In genomic region chr21:34574984-34575529, GRCh38 we compare ENCODE assay signal across 17 cellular contexts. TPM values are rescaled to one million over a fixed set of nuclear protein-coding genes. Genes with fewer than 3 reads are reported as not detected.
A peak's percentile ranks its signal among the peaks of the same experiment; 100 is the strongest.
DNase-seq lines count a peak whose midpoint lies in the region; ATAC-seq and TF ChIP-seq lines count a peak whose summit lies in the region.
"Had no signal": no experiment of that assay in that cellular context is flagged by ENCODE, and none has a peak within 500 bp of the region (broad histone marks: within the 10 kb centered on the region; RNA-seq: fewer than 3 reads in every experiment).

No MANE protein-coding gene starts in this region.

- no peak overlapping the region for H3K4me3 Mint-ChIP-seq in CD14-positive monocyte
- no peak overlapping the region for H3K4me3 Mint-ChIP-seq in mesothelial cell of epicardium
- H3K4me3 Mint-ChIP-seq: H9, IgD-negative memory B cell had no signal

- H3K27ac Mint-ChIP-seq in CD14-positive monocyte: no peak overlapping the region
- H3K27ac Mint-ChIP-seq in mesothelial cell of epicardium: no peak overlapping the region

- peak; percentile 63 for DNase-seq in NK-92 treated with Interleukin-12 subunit alpha and Interleukin-12 subunit beta, amount 100 ng/mL, for 24 hours (lab: John Stamatoyannopoulos, UW)
- DNase-seq in NK-92 (lab: John Stamatoyannopoulos, UW; ENCODE audit: unreplicated experiment) (no peak), SK-N-MC (ENCODE audit: low read depth, low spot score) (no peak), islet precursor cell (peak; percentile 29), thoracic aorta (ENCODE audit: low spot score) (no peak), CD14-positive monocyte (ENCODE audit: low spot score) (no peak), mesothelial cell of epicardium (ENCODE audit: low spot score in 2 of 2, unreplicated experiment in 2 of 2) (no peak), Ammon's horn (ENCODE audit: low spot score) (no peak)
- DNase-seq: 8988T, C1 segment of cervical spinal cord, H9, NCI-H146, NCI-H2107, NCI-H69, SHP77 treated with DMSO at 0.1 percent for 48 hours had no signal

- peaks cover 2 to 11% (median 7%) of the 10 kb centered on the region in 7 donors for H3K9me3 Mint-ChIP-seq in CD14-positive monocyte
- H3K9me3 Mint-ChIP-seq in mesothelial cell of epicardium: no peaks in the 10 kb centered on the region

- H3K27ac ChIP-seq in SK-N-MC (no peak overlapping the region), thoracic aorta (peak overlapping the region; percentile 27 to 46)

- peak overlapping the region; percentile 30; the same call in 1 of the 2 replicates for H3K4me3 ChIP-seq in SK-N-MC
- H3K4me3 ChIP-seq in thoracic aorta: no peak overlapping the region

- no peak overlapping the region for H3K9ac ChIP-seq in SK-N-MC (ENCODE audit: insufficient read length)

- H3K27me3 ChIP-seq in thoracic aorta (replicated peaks; ENCODE audit: insufficient read depth): no peaks in the 10 kb centered on the region

- H3K36me3 ChIP-seq in SK-N-MC (ENCODE audit: insufficient read depth, low read length) (no peaks in the 10 kb centered on the region), thoracic aorta (no peaks in the 10 kb centered on the region)

- H3K4me1 Mint-ChIP-seq in CD14-positive monocyte (peaks cover 15% of the 10 kb centered on the region), mesothelial cell of epicardium (peaks cover 5% of the 10 kb centered on the region)

- no peak for ATAC-seq in thoracic aorta (ENCODE audit: insufficient number of reproducible peaks, low FRiP score, low read depth)
- ATAC-seq: Panc1 had no signal

- intact Hi-C loops in CD14-positive monocyte (cut with micrococcal nuclease): no loop called here

- H3K4me1 ChIP-seq in thoracic aorta (ENCODE audit: control insufficient read depth in 1 of 2, low read depth in 2 of 2): peaks cover 14 to 32% of the 10 kb centered on the region in 2 donors

- TF ChIP-seq CTCF in thoracic aorta (IDR thresholded peaks at IDR 0.05) (no peak), CD14-positive monocyte (IDR thresholded peaks at IDR 0.05) (no peak), mesothelial cell of epicardium (IDR thresholded peaks at IDR 0.05; ENCODE audit: unreplicated experiment) (no peak)

- peaks cover 0 to 1% (median 0%) of the 10 kb centered on the region in 3 donors for H3K27me3 Mint-ChIP-seq in CD14-positive monocyte (ENCODE audit: low read depth in 3 of 3)
- H3K27me3 Mint-ChIP-seq in mesothelial cell of epicardium (ENCODE audit: low read depth): no peaks in the 10 kb centered on the region
- H3K27me3 Mint-ChIP-seq: IgD-negative memory B cell had no signal

- no peaks in the 10 kb centered on the region for H3K9me3 ChIP-seq in SK-N-MC (ENCODE audit: low read depth, low read length)
- no peaks in the 10 kb centered on the region for H3K9me3 ChIP-seq in thoracic aorta

- H3K36me3 Mint-ChIP-seq in CD14-positive monocyte: peaks cover 14 to 16% of the 10 kb centered on the region in 2 donors
- H3K36me3 Mint-ChIP-seq in mesothelial cell of epicardium: no peaks in the 10 kb centered on the region

RNA-seq across cellular contexts. Expression of gene RCAN1, which starts 39.9 kb away (rescaled TPM):
- total RNA-seq in thoracic aorta (10 to 100 TPM; 39.3 to 45.2 TPM), mesothelial cell of epicardium (13.9 to 15.7 TPM (median 14.8 TPM) in 3 replicates)
- polyA plus RNA-seq in CD14-positive monocyte: 10 to 100 TPM; 15.1 to 17.5 TPM

Comparison
In these comparisons a context has a peak if more than half of its experiments do, and no peak if none do; other contexts are left out.
1. DNase-seq: peak in NK-92 treated with Interleukin-12 subunit alpha and Interleukin-12 subunit beta, amount 100 ng/mL, for 24 hours (single experiment) and islet precursor cell (single experiment); none in NK-92 (single experiment), SK-N-MC (single experiment), thoracic aorta (single experiment), CD14-positive monocyte (single experiment), mesothelial cell of epicardium (0 of 2) and Ammon's horn (single experiment).